In the genomic region with DNA sequence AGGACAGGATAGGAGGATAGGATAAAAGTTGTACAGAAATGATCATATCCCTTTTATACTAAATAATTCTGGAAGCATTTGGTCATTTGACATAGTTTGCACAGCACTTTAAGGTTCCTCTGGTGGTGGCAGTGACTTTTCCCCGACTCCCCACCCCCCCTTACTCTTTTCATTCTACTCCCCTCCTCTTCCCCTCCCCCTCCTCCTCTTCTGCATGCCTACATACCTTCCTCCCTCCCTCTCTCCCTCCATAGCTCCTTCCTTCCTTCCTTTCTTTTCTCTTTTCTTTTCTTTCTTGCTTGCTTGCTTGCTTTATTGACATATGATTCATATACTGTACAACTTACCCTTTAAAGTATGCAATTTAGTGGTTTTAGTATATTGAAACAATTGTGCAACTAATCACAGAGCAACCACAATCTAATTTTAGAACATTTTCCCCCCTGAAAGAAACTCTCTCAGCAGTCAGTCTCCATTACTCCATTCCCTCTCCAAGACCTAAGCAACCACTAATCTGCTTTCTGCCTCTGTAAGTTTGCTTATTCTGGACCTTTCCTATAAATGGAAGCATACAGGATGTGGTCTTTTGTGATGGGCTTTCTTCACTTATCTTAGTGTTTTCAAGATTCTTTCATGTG, we compare ENCODE assay signal across 12 cellular contexts.
DNase-seq lines count a peak whose midpoint lies in the region; ATAC-seq and TF ChIP-seq lines count a peak whose summit lies in the region.
"Had no signal": no experiment of that assay in that cellular context is flagged by ENCODE, and none has a peak within 500 bp of the region (broad histone marks: within the 10 kb centered on the region; RNA-seq: fewer than 3 reads in every experiment).

No MANE protein-coding gene starts in this region.

- H3K9me3 ChIP-seq in neural cell (ENCODE audit: low read length) (no peaks in the 10 kb centered on the region), BE2C (no peaks in the 10 kb centered on the region), HAP-1 (no peaks in the 10 kb centered on the region), gastroesophageal sphincter (no peaks in the 10 kb centered on the region)
- H3K9me3 ChIP-seq: stomach had no signal

- H3K27ac ChIP-seq in neural cell (ENCODE audit: low read length) (peak overlapping the region; percentile 31), gastroesophageal sphincter (no peak overlapping the region)
- H3K27ac ChIP-seq: stomach had no signal

- H3K9me2 ChIP-seq in neural cell (ENCODE audit: insufficient read depth, low read length), result no peaks in the 10 kb centered on the region

- H3K4me3 ChIP-seq in NB4 (ENCODE audit: low read depth, low read length) (no peak overlapping the region), choroid plexus epithelial cell (ENCODE audit: low read depth, low read length) (no peak overlapping the region), neural cell (ENCODE audit: low read length) (no peak overlapping the region), BE2C (ENCODE audit: low read depth, low read length) (no peak overlapping the region), HAP-1 (no peak overlapping the region), gastroesophageal sphincter (no peak overlapping the region)
- H3K4me3 ChIP-seq: K562, stomach had no signal

- ATAC-seq in gastroesophageal sphincter, result no peak
- ATAC-seq in GM21447 (IDR thresholded peaks at IDR 0.05; ENCODE audit: unreplicated experiment), result no peak
- ATAC-seq: K562 had no signal

- no peak overlapping the region for H3K4me2 ChIP-seq in neural cell (ENCODE audit: low read length)

- TF ChIP-seq EP300 in neural cell (conservative IDR thresholded peaks at IDR 0.05; ENCODE audit: poor library complexity, severe bottlenecking) (no peak), gastroesophageal sphincter (IDR thresholded peaks at IDR 0.05) (no peak)

- no peaks in the 10 kb centered on the region for H3K4me1 ChIP-seq in BE2C
- H3K4me1 ChIP-seq in HAP-1, result no peaks in the 10 kb centered on the region; the same call in 1 of the 2 replicates
- H3K4me1 ChIP-seq in gastroesophageal sphincter, result no peaks in the 10 kb centered on the region

- peak; percentile 55 for DNase-seq in GM03348 (ENCODE audit: low spot score)
- peak; percentile 79 for DNase-seq in NB4 (ENCODE audit: low read depth)
- DNase-seq in choroid plexus epithelial cell (ENCODE audit: low read depth), result peak; percentile 94
- no peak for DNase-seq in BE2C
- no peak for DNase-seq in HAP-1 (ENCODE audit: low spot score in 2 of 2)
- DNase-seq: activated CD4-positive, alpha-beta T cell treated with anti-CD3 and anti-CD28 coated beads for 1 hour; activated gamma-delta T cell treated with Interleukin-2 at 50 U/mL for 16 hours; stomach had no signal

- no peak for TF ChIP-seq RAD21 in neural cell (conservative IDR thresholded peaks at IDR 0.05)

- WGBS in gastroesophageal sphincter (ENCODE audit: low coverage in 1 of 2), 2 donors, result 33% methylated on average over 1 of the region's 1 CpG; no CpG with 5 or more reads in 1 of the 2 donors

- H4K20me1 ChIP-seq in neural cell (ENCODE audit: insufficient read depth), result no peaks in the 10 kb centered on the region

- no peaks in the 10 kb centered on the region for H3K36me3 ChIP-seq in neural cell (ENCODE audit: insufficient read depth, low read length)
- 0 out of 2 replicates have a peak, but pooled peaks cover 3% of the 10 kb centered on the region for H3K36me3 ChIP-seq in BE2C
- no peaks in the 10 kb centered on the region for H3K36me3 ChIP-seq in HAP-1 (replicated peaks)
- H3K36me3 ChIP-seq in gastroesophageal sphincter, result peaks cover 0 to 7% of the 10 kb centered on the region in 2 donors

- H3K79me2 ChIP-seq in neural cell (replicated peaks; ENCODE audit: insufficient read depth, low read length), result no peaks in the 10 kb centered on the region

- H3K9ac ChIP-seq in neural cell (ENCODE audit: low read length), result no peak overlapping the region

- in situ Hi-C loops in HAP-1 (cut with MboI; ENCODE audit: low sequenced_read_pairs), result no loop called here

- no peak for TF ChIP-seq CTCF in NB4 (IDR thresholded peaks at IDR 0.05; ENCODE audit: low read depth, low read length)
- no peak for TF ChIP-seq CTCF in choroid plexus epithelial cell (conservative IDR thresholded peaks at IDR 0.05; ENCODE audit: low read depth, low read length)
- TF ChIP-seq CTCF in neural cell (IDR thresholded peaks at IDR 0.05; ENCODE audit: poor library complexity, severe bottlenecking), result no peak
- no peak for TF ChIP-seq CTCF in BE2C (IDR thresholded peaks at IDR 0.05; ENCODE audit: low read depth, low read length)
- no peak for TF ChIP-seq CTCF in gastroesophageal sphincter (IDR thresholded peaks at IDR 0.05)

- no peak overlapping the region for H2AFZ ChIP-seq in neural cell (ENCODE audit: low read depth, low read length)

- no peak for TF ChIP-seq POLR2A in NB4 (IDR thresholded peaks at IDR 0.05; ENCODE audit: extremely low read depth, insufficient read length)
- TF ChIP-seq POLR2A in gastroesophageal sphincter (IDR thresholded peaks at IDR 0.05), result no peak

- H3F3A ChIP-seq in neural cell (ENCODE audit: insufficient read depth, low read length, poor library complexity, severe bottlenecking), result no peaks in the 10 kb centered on the region

- H3K27me3 ChIP-seq in neural cell (ENCODE audit: insufficient read depth, low read depth, low read length) (no peaks in the 10 kb centered on the region), BE2C (no peaks in the 10 kb centered on the region), HAP-1 (ENCODE audit: low read depth) (no peaks in the 10 kb centered on the region), gastroesophageal sphincter (no peaks in the 10 kb centered on the region)
- H3K27me3 ChIP-seq: stomach had no signal

TF ChIP-seq in neural cell, 6 proteins besides CTCF, POLR2A, EP300 and RAD21:
- TF ChIP-seq EZH2 (IDR thresholded peaks at IDR 0.05; ENCODE audit: borderline replicate concordance, insufficient read depth, low read length, poor library complexity, severe bottlenecking) (no peak), TAF1 (IDR thresholded peaks at IDR 0.05; ENCODE audit: low read depth) (no peak), POLR2AphosphoS5 (IDR thresholded peaks at IDR 0.05) (no peak), SMC3 (conservative IDR thresholded peaks at IDR 0.05; ENCODE audit: poor library complexity) (no peak), MXI1 (conservative IDR thresholded peaks at IDR 0.05; ENCODE audit: poor library complexity, severe bottlenecking) (no peak)
- TF ChIP-seq, protein P1, sequence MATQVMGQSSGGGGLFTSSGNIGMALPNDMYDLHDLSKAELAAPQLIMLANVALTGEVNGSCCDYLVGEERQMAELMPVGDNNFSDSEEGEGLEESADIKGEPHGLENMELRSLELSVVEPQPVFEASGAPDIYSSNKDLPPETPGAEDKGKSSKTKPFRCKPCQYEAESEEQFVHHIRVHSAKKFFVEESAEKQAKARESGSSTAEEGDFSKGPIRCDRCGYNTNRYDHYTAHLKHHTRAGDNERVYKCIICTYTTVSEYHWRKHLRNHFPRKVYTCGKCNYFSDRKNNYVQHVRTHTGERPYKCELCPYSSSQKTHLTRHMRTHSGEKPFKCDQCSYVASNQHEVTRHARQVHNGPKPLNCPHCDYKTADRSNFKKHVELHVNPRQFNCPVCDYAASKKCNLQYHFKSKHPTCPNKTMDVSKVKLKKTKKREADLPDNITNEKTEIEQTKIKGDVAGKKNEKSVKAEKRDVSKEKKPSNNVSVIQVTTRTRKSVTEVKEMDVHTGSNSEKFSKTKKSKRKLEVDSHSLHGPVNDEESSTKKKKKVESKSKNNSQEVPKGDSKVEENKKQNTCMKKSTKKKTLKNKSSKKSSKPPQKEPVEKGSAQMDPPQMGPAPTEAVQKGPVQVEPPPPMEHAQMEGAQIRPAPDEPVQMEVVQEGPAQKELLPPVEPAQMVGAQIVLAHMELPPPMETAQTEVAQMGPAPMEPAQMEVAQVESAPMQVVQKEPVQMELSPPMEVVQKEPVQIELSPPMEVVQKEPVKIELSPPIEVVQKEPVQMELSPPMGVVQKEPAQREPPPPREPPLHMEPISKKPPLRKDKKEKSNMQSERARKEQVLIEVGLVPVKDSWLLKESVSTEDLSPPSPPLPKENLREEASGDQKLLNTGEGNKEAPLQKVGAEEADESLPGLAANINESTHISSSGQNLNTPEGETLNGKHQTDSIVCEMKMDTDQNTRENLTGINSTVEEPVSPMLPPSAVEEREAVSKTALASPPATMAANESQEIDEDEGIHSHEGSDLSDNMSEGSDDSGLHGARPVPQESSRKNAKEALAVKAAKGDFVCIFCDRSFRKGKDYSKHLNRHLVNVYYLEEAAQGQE (IDR thresholded peaks at IDR 0.05; ENCODE audit: borderline replicate concordance), result no peak

Comparison
In these comparisons a context has a peak if more than half of its experiments do, and no peak if none do; other contexts are left out.
1. DNase-seq: peak in GM03348 (single experiment), NB4 (single experiment) and choroid plexus epithelial cell (single experiment); none in BE2C (single experiment) and HAP-1 (0 of 2).